In the genomic region with DNA sequence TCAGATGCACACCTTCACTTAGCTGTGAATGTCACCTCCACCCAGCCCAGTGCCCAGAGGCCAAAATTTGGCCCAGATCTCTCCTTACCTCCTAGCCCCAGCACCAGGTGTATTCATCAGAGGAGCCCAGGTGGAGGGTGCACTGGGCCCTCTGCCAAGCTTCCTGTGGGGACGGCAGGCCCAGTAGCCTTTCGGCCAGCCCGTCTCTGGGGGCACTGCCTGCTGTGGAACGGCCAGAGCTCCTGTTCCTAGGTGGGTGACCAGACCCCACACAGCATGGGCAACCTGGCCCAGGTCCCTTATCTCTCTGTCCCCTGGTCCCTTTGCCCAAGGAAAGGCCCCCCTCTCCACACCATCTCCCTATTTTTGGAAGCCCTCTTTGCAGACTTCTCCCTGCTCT, we compare ENCODE assay signal across 16 cellular contexts.
A peak's percentile ranks its signal among the peaks of the same experiment; 100 is the strongest.
DNase-seq lines count a peak whose midpoint lies in the region; ATAC-seq, FAIRE-seq and TF ChIP-seq lines count a peak whose summit lies in the region.
"Had no signal": no experiment of that assay in that cellular context is flagged by ENCODE, and none has a peak within 500 bp of the region (broad histone marks: within the 10 kb centered on the region; RNA-seq: fewer than 3 reads in every experiment).

No MANE protein-coding gene starts in this region.

- H3K36me3 Mint-ChIP-seq in activated CD4-positive, alpha-beta memory T cell treated with anti-CD3 and anti-CD28 coated beads, Interleukin-2, amount 10 ng/mL, durations not matched to agents 7 days and 5 days (ENCODE audit: low read depth), result peaks cover 87% of the 10 kb centered on the region
- H3K36me3 Mint-ChIP-seq in activated CD4-positive, alpha-beta memory T cell treated with anti-CD3 and anti-CD28 coated beads for 36 hours, result peaks cover 40% of the 10 kb centered on the region
- H3K36me3 Mint-ChIP-seq in naive B cell, result peaks cover 31 to 39% of the 10 kb centered on the region in 2 donors

- DNase-seq in activated CD4-positive, alpha-beta memory T cell treated with anti-CD3 and anti-CD28 coated beads, Interleukin-2, amount 10 ng/mL, durations not matched to agents 7 days and 5 days, result peak; percentile 12
- DNase-seq in activated CD4-positive, alpha-beta memory T cell treated with anti-CD3 and anti-CD28 coated beads for 36 hours, result no peak
- DNase-seq in ascending aorta (ENCODE audit: low spot score in 2 of 2) (no peak), naive B cell (no peak), GOT3 (lab: John Stamatoyannopoulos, UW) (no peak), HepG2 (ENCODE audit: low spot score) (no peak)
- DNase-seq in effector memory CD4-positive, alpha-beta T cell, result no peak
- DNase-seq: DMS79; effector CD4-positive, alpha-beta T cell; left lung; NCI-H1694 treated with DMSO at 0.1 percent for 48 hours had no signal

- H3K4me3 ChIP-seq in ascending aorta (peak overlapping the region in 1 of 2 donors; percentile 9), thymus (ENCODE audit: low read length) (no peak overlapping the region), HepG2 (replicated peaks in 1 of 3; ENCODE audit: insufficient read depth in 1 of 3, low read depth in 2 of 3, low read length in 3 of 3) (no peak overlapping the region)
- H3K4me3 ChIP-seq in effector memory CD4-positive, alpha-beta T cell (ENCODE audit: insufficient read depth, low read depth, low read length, poor library complexity, severe bottlenecking), result no peak overlapping the region
- H3K4me3 ChIP-seq: adrenal gland, GM23338, left lung, tibial nerve had no signal

- no peak overlapping the region for H2AFZ ChIP-seq in HepG2 (ENCODE audit: low read length)
- H2AFZ ChIP-seq: GM23338, parathyroid adenoma had no signal

- POLR2A ChIA-PET in activated CD4-positive, alpha-beta memory T cell treated with anti-CD3 and anti-CD28 coated beads, Interleukin-2, amount 10 ng/mL, durations not matched to agents 7 days and 5 days (lab: Charles Lee), result interaction anchor here (1.0 to 1.1 kb wide), 3 partner anchors 52 to 102 kb away, joined by 3 to 4 read pairs (median 4); no protein-coding TSS in a partner anchor
- POLR2A ChIA-PET in activated CD4-positive, alpha-beta memory T cell treated with anti-CD3 and anti-CD28 coated beads for 36 hours (lab: Charles Lee), result no interaction called here
- POLR2A ChIA-PET in HepG2 (lab: Yijun Ruan, JAX), result interaction anchor here (0.7 kb wide), 1 partner anchor 51 kb away, joined by 3 read pairs; no protein-coding TSS in a partner anchor

- WGBS in thymus, result 97% methylated on average over 4 of the region's 4 CpGs
- 100% methylated on average over 2 of the region's 4 CpGs for WGBS in HepG2 (ENCODE audit: low lambda C conversion rate)

- in situ Hi-C loops in HepG2 (cut with HindIII; ENCODE audit: extremely low pct_ligation_motif_present, low pct_unique_long_range_greater_than_20kb), result no loop called here

- peaks cover 15% of the 10 kb centered on the region for H3K4me1 Mint-ChIP-seq in activated CD4-positive, alpha-beta memory T cell treated with anti-CD3 and anti-CD28 coated beads, Interleukin-2, amount 10 ng/mL, durations not matched to agents 7 days and 5 days
- H3K4me1 Mint-ChIP-seq in activated CD4-positive, alpha-beta memory T cell treated with anti-CD3 and anti-CD28 coated beads for 36 hours (ENCODE audit: low read depth), result peaks cover 6% of the 10 kb centered on the region
- H3K4me1 Mint-ChIP-seq in naive B cell, result peaks cover 14 to 17% (median 15%) of the 10 kb centered on the region in 3 donors

- H3K4me3 Mint-ChIP-seq in activated CD4-positive, alpha-beta memory T cell treated with anti-CD3 and anti-CD28 coated beads, Interleukin-2, amount 10 ng/mL, durations not matched to agents 7 days and 5 days, result no peak overlapping the region
- H3K4me3 Mint-ChIP-seq in activated CD4-positive, alpha-beta memory T cell treated with anti-CD3 and anti-CD28 coated beads for 36 hours, result no peak overlapping the region
- no peak overlapping the region for H3K4me3 Mint-ChIP-seq in naive B cell
- H3K4me3 Mint-ChIP-seq: GM23338 had no signal

- H3K79me2 ChIP-seq in HepG2 (ENCODE audit: insufficient read depth, low read length), result no peaks in the 10 kb centered on the region
- H3K79me2 ChIP-seq: parathyroid adenoma had no signal

- TF ChIP-seq RAD21 in HepG2 (CRISPR knock-in tag; IDR thresholded peaks at IDR 0.05), result no peak

- H3K36me3 ChIP-seq in ascending aorta, result peaks cover 8 to 41% of the 10 kb centered on the region in 2 donors
- H3K36me3 ChIP-seq in thymus (ENCODE audit: control insufficient read depth, insufficient read depth), result peaks cover 24% of the 10 kb centered on the region
- peaks cover 79% of the 10 kb centered on the region for H3K36me3 ChIP-seq in effector memory CD4-positive, alpha-beta T cell (ENCODE audit: control insufficient read depth, insufficient read depth, low read length)
- peaks cover 37 to 84% of the 10 kb centered on the region in 2 experiments for H3K36me3 ChIP-seq in HepG2 (replicated peaks in 1 of 2; ENCODE audit: control insufficient read depth in 1 of 2, insufficient read depth in 2 of 2, low read length in 2 of 2)

- H3K4me1 ChIP-seq in ascending aorta (peaks cover 30 to 43% of the 10 kb centered on the region in 2 donors), thymus (ENCODE audit: control insufficient read depth, insufficient read depth, low read length) (no peaks in the 10 kb centered on the region), HepG2 (ENCODE audit: insufficient read depth, low read length) (peaks cover 36% of the 10 kb centered on the region)
- H3K4me1 ChIP-seq in effector memory CD4-positive, alpha-beta T cell (ENCODE audit: control insufficient read depth, insufficient read depth, low read length, poor library complexity, severe bottlenecking), result no peaks in the 10 kb centered on the region
- H3K4me1 ChIP-seq: parathyroid adenoma had no signal

- H3K4me2 ChIP-seq in HepG2 (ENCODE audit: low read depth, low read length), result no peak overlapping the region
- H3K4me2 ChIP-seq: GM23338 had no signal

- H3K27ac ChIP-seq in ascending aorta, result peak overlapping the region; percentile 92 to 95
- H3K27ac ChIP-seq in thymus (ENCODE audit: low read depth), result peak overlapping the region; percentile 36
- no peak overlapping the region for H3K27ac ChIP-seq in effector memory CD4-positive, alpha-beta T cell (ENCODE audit: insufficient read depth, low read length, poor library complexity, severe bottlenecking)
- no peak overlapping the region for H3K27ac ChIP-seq in HepG2 (ENCODE audit: extremely low read length, insufficient read depth, low read length)
- H3K27ac ChIP-seq: parathyroid adenoma had no signal

- H3K27ac Mint-ChIP-seq in activated CD4-positive, alpha-beta memory T cell treated with anti-CD3 and anti-CD28 coated beads, Interleukin-2, amount 10 ng/mL, durations not matched to agents 7 days and 5 days, result no peak overlapping the region
- no peak overlapping the region for H3K27ac Mint-ChIP-seq in activated CD4-positive, alpha-beta memory T cell treated with anti-CD3 and anti-CD28 coated beads for 36 hours
- H3K27ac Mint-ChIP-seq in naive B cell, result peak overlapping the region in 5 of 6 donors; percentile 29 to 93 (median 82)
- H3K27ac Mint-ChIP-seq: GM23338 had no signal

- no TSS peak for BruUV-seq in HepG2 (replicated peaks; lab: Mats Ljungman, UMichigan)

- TF ChIP-seq EP300 in HepG2 (IDR thresholded peaks at IDR 0.05; ENCODE audit: low read depth in 2 of 2, low read length in 2 of 2), result no peak
- TF ChIP-seq EP300 in HepG2 (CRISPR knock-in tag; IDR thresholded peaks at IDR 0.05; ENCODE audit: borderline replicate concordance), result no peak

- no peaks in the 10 kb centered on the region for H3K9me3 Mint-ChIP-seq in activated CD4-positive, alpha-beta memory T cell treated with anti-CD3 and anti-CD28 coated beads, Interleukin-2, amount 10 ng/mL, durations not matched to agents 7 days and 5 days
- no peaks in the 10 kb centered on the region for H3K9me3 Mint-ChIP-seq in activated CD4-positive, alpha-beta memory T cell treated with anti-CD3 and anti-CD28 coated beads for 36 hours
- no peaks in the 10 kb centered on the region for H3K9me3 Mint-ChIP-seq in naive B cell
- H3K9me3 Mint-ChIP-seq: GM23338 had no signal

- H4K20me1 ChIP-seq in HepG2 (ENCODE audit: insufficient read depth, low read length), result peaks cover 3% of the 10 kb centered on the region

- CTCF ChIA-PET in activated CD4-positive, alpha-beta memory T cell treated with anti-CD3 and anti-CD28 coated beads, Interleukin-2, amount 10 ng/mL, durations not matched to agents 7 days and 5 days (lab: Charles Lee), result no interaction called here
- CTCF ChIA-PET in activated CD4-positive, alpha-beta memory T cell treated with anti-CD3 and anti-CD28 coated beads for 36 hours (lab: Charles Lee), result interaction anchor here (3.0 kb wide), 1 partner anchor 240 kb away, joined by 9 read pairs; no protein-coding TSS in a partner anchor
- CTCF ChIA-PET in HepG2 (lab: Yijun Ruan, JAX; ENCODE audit: low intra/inter-chr PET ratio, low total read pairs), result no interaction called here

- no peak for TF ChIP-seq POLR2A in HepG2 (IDR thresholded peaks at IDR 0.05; ENCODE audit: insufficient read depth in 1 of 2, low read depth in 2 of 2, low read length in 2 of 2)

- no peak for TF ChIP-seq CTCF in ascending aorta (IDR thresholded peaks at IDR 0.05)
- no peak for TF ChIP-seq CTCF in HepG2 (CRISPR knock-in tag; IDR thresholded peaks at IDR 0.05)

- intact Hi-C loops in activated CD4-positive, alpha-beta memory T cell treated with anti-CD3 and anti-CD28 coated beads for 36 hours (cut with micrococcal nuclease), result no loop called here
- intact Hi-C loops in ascending aorta (cut with DNase I), result loop anchor here (2.0 to 5.0 kb wide), 3 partner anchors 79 to 304 kb away; no protein-coding TSS in a partner anchor
- intact Hi-C loops in HepG2 (cut with micrococcal nuclease; ENCODE audit: unreplicated experiment), result no loop called here

- no peak overlapping the region for H3K9ac ChIP-seq in HepG2 (ENCODE audit: insufficient read depth, low read depth, low read length)
- H3K9ac ChIP-seq: parathyroid adenoma had no signal

- no peak for FAIRE-seq in HepG2 (lab: Jason Lieb, UNC)

- H3K27me3 ChIP-seq in ascending aorta (no peaks in the 10 kb centered on the region), thymus (ENCODE audit: control insufficient read depth, insufficient read depth) (no peaks in the 10 kb centered on the region), HepG2 (ENCODE audit: control insufficient read depth in 1 of 2, insufficient read depth in 2 of 2, low read length in 2 of 2) (no peaks in the 10 kb centered on the region)
- H3K27me3 ChIP-seq in effector memory CD4-positive, alpha-beta T cell (replicated peaks; ENCODE audit: control insufficient read depth, insufficient read depth, low read length, poor library complexity, severe bottlenecking), result no peaks in the 10 kb centered on the region
- H3K27me3 ChIP-seq: adrenal gland, left lung, tibial nerve had no signal

- no peaks in the 10 kb centered on the region for H3K27me3 Mint-ChIP-seq in activated CD4-positive, alpha-beta memory T cell treated with anti-CD3 and anti-CD28 coated beads, Interleukin-2, amount 10 ng/mL, durations not matched to agents 7 days and 5 days
- no peaks in the 10 kb centered on the region for H3K27me3 Mint-ChIP-seq in activated CD4-positive, alpha-beta memory T cell treated with anti-CD3 and anti-CD28 coated beads for 36 hours
- H3K27me3 Mint-ChIP-seq in naive B cell, result no peaks in the 10 kb centered on the region

- no peaks in the 10 kb centered on the region for H3K9me3 ChIP-seq in ascending aorta
- no peaks in the 10 kb centered on the region for H3K9me3 ChIP-seq in thymus (ENCODE audit: control insufficient read depth)
- H3K9me3 ChIP-seq in effector memory CD4-positive, alpha-beta T cell (ENCODE audit: control insufficient read depth, low read length), result no peaks in the 10 kb centered on the region
- H3K9me3 ChIP-seq in HepG2 (ENCODE audit: low read length), result no peaks in the 10 kb centered on the region
- H3K9me3 ChIP-seq: adrenal gland, left lung, tibial nerve had no signal

- no peak for ATAC-seq in naive B cell (ENCODE audit: low read depth in 2 of 2)
- ATAC-seq in HepG2, result no peak
- ATAC-seq: GM23338 had no signal

Comparison
In these comparisons a context has a peak if more than half of its experiments do, and no peak if none do; other contexts are left out.
1. H3K27ac Mint-ChIP-seq: peak in naive B cell (5 of 6); none in activated CD4-positive, alpha-beta memory T cell treated with anti-CD3 and anti-CD28 coated beads, Interleukin-2, amount 10 ng/mL, durations not matched to agents 7 days and 5 days (single experiment) and activated CD4-positive, alpha-beta memory T cell treated with anti-CD3 and anti-CD28 coated beads for 36 hours (single experiment).
2. H3K27ac ChIP-seq: peak in ascending aorta (2 of 2) and thymus (single experiment); none in effector memory CD4-positive, alpha-beta T cell (single experiment) and HepG2 (single experiment).